1 cellular context compared by ENCODE assay signal in the genomic region with DNA sequence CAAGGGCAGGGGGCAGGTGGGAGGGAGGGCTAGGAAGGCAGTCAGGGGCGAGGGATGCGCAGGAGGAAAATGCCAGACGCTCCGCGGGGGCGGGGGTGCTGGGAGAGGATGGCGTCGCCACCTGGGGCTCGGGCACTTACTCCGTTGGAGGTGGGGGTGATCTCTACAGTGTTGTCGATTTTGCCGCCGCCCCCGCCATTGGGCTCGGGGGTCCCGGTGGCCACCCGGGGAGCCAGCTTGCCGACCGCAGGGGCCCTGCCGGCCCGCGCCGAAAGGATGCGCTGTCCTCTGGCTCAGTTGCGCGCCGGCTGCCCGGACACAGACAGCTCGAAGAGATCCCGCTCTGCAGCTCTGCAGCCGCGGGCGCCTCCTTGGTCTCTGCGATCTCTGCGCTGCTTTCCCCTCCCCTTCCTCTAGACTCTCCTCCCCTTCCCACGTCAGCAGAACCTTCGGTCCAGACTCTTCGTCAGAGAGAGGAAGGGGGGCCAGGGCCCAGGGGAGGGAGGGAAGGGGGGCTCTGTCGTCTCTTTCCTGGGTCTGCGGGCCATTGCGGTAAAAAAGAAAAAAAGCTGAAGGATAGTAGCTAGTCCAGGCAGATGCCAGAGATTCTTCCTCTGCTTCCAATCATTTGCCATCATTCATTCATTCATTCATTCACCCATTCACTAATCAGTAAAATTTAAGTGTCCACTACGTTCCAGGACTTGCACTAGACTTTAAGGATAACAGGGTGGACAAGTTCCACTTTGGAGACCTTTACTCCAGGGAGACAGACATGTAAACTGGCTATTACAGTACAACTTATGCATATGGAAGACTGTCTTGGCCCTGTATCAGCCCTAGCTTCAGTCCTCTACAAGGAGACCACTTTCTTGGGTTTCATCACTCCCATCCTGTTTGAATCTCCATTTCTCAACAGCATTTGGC.
TF ChIP-seq lines count a peak whose summit lies in the region.

SLC22A17 (minus strand) TSS at position 382 of the 927 bp plus-strand sequence.

TF ChIP-seq in HepG2, 621 proteins besides CTCF, POLR2A, EP300 and RAD21 (continued from another document):
- TF ChIP-seq, protein P1, sequence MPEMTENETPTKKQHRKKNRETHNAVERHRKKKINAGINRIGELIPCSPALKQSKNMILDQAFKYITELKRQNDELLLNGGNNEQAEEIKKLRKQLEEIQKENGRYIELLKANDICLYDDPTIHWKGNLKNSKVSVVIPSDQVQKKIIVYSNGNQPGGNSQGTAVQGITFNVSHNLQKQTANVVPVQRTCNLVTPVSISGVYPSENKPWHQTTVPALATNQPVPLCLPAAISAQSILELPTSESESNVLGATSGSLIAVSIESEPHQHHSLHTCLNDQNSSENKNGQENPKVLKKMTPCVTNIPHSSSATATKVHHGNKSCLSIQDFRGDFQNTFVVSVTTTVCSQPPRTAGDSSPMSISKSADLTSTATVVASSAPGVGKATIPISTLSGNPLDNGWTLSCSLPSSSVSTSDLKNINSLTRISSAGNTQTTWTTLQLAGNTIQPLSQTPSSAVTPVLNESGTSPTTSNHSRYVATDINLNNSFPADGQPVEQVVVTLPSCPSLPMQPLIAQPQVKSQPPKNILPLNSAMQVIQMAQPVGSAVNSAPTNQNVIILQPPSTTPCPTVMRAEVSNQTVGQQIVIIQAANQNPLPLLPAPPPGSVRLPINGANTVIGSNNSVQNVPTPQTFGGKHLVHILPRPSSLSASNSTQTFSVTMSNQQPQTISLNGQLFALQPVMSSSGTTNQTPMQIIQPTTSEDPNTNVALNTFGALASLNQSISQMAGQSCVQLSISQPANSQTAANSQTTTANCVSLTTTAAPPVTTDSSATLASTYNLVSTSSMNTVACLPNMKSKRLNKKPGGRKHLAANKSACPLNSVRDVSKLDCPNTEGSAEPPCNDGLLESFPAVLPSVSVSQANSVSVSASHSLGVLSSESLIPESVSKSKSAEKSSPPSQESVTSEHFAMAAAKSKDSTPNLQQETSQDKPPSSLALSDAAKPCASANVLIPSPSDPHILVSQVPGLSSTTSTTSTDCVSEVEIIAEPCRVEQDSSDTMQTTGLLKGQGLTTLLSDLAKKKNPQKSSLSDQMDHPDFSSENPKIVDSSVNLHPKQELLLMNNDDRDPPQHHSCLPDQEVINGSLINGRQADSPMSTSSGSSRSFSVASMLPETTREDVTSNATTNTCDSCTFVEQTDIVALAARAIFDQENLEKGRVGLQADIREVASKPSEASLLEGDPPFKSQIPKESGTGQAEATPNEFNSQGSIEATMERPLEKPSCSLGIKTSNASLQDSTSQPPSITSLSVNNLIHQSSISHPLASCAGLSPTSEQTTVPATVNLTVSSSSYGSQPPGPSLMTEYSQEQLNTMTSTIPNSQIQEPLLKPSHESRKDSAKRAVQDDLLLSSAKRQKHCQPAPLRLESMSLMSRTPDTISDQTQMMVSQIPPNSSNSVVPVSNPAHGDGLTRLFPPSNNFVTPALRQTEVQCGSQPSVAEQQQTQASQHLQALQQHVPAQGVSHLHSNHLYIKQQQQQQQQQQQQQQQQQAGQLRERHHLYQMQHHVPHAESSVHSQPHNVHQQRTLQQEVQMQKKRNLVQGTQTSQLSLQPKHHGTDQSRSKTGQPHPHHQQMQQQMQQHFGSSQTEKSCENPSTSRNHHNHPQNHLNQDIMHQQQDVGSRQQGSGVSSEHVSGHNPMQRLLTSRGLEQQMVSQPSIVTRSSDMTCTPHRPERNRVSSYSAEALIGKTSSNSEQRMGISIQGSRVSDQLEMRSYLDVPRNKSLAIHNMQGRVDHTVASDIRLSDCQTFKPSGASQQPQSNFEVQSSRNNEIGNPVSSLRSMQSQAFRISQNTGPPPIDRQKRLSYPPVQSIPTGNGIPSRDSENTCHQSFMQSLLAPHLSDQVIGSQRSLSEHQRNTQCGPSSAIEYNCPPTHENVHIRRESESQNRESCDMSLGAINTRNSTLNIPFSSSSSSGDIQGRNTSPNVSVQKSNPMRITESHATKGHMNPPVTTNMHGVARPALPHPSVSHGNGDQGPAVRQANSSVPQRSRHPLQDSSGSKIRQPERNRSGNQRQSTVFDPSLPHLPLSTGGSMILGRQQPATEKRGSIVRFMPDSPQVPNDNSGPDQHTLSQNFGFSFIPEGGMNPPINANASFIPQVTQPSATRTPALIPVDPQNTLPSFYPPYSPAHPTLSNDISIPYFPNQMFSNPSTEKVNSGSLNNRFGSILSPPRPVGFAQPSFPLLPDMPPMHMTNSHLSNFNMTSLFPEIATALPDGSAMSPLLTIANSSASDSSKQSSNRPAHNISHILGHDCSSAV (CRISPR knock-in tag; IDR thresholded peaks at IDR 0.05; ENCODE audit: borderline replicate concordance) = 0 out of 2 replicates have a peak, but pooled peaks have one; percentile 19
- no peak for TF ChIP-seq THAP11 (CRISPR knock-in tag; IDR thresholded peaks at IDR 0.05)
- TF ChIP-seq, protein P2, sequence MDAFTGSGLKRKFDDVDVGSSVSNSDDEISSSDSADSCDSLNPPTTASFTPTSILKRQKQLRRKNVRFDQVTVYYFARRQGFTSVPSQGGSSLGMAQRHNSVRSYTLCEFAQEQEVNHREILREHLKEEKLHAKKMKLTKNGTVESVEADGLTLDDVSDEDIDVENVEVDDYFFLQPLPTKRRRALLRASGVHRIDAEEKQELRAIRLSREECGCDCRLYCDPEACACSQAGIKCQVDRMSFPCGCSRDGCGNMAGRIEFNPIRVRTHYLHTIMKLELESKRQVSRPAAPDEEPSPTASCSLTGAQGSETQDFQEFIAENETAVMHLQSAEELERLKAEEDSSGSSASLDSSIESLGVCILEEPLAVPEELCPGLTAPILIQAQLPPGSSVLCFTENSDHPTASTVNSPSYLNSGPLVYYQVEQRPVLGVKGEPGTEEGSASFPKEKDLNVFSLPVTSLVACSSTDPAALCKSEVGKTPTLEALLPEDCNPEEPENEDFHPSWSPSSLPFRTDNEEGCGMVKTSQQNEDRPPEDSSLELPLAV (CRISPR knock-in tag; conservative IDR thresholded peaks at IDR 0.05; ENCODE audit: low read depth) = no peak
- no peak for TF ChIP-seq ETV5 (CRISPR knock-in tag; IDR thresholded peaks at IDR 0.05; ENCODE audit: borderline replicate concordance)
- no peak for TF ChIP-seq ZNF703 (CRISPR knock-in tag; IDR thresholded peaks at IDR 0.05; ENCODE audit: borderline replicate concordance)
TF ChIP-seq in HepG2: peak in this region for 40.
